17 cellular contexts compared by ENCODE assay signal in the genomic region with DNA sequence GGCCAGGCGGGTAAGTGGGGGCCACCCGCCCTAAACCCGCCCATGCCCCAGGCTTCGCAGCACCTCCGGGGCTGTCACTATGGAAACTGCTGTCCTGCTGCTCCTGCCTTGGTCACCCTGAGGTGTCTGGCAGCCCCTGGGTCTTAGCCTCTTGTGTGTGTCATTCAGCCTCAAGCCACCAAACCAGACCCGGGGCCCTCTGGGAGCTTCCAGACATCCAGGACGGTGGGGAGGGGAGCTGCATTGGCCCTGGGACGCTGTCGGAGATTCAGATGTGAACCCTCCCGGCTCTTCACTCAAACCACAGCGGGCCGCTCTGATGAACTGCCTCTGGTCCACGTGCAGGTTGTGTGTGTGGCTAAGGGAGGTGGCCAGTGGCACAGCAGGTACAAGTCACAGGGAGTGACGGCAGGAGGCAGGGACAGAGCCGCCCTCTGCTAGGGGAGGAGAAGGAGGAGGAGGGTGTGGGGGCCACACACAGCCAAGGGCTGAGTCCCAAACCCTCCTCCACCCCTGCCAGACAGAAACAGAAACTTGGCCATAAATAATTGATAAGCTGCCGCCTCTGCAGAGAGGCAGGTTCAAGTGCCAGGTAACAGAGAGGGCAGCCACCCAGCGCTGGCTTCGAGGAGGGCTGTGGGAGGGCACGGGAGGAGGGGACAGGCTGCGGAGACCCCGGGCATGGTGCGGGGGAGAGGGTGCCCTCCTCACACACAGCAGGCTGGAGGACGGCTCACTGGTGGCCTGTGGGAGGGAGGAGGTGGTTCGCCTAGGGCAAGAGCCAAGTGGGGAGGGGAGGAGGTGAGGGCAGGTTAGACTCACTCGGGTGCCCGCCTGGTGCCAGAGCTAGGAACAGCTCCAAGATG. TPM values are rescaled to one million over a fixed set of nuclear protein-coding genes. Genes with fewer than 3 reads are reported as not detected.
DNase-seq lines count a peak whose midpoint lies in the region; ATAC-seq and TF ChIP-seq lines count a peak whose summit lies in the region.
"Had no signal": no experiment of that assay in that cellular context is flagged by ENCODE, and none has a peak within 500 bp of the region (broad histone marks: within the 10 kb centered on the region; RNA-seq: fewer than 3 reads in every experiment).

No MANE protein-coding gene starts in this region.

- H2BK120ac ChIP-seq in neuronal stem cell (ENCODE audit: low read depth, low read length), result peak overlapping the region; percentile 78

- no peak overlapping the region for H2BK15ac ChIP-seq in neuronal stem cell (ENCODE audit: low read length)

- peak overlapping the region; percentile 11 for H3K23ac ChIP-seq in neuronal stem cell (ENCODE audit: low read depth, low read length, poor library complexity)

- DNase-seq in DMS153 (lab: John Stamatoyannopoulos, UW) (peak; percentile 54), NCI-H1105 treated with DMSO at 0.1 percent for 48 hours (lab: John Stamatoyannopoulos, UW) (peak; percentile 66), epithelial cell of esophagus (ENCODE audit: low read depth) (no peak), neuronal stem cell (ENCODE audit: low spot score) (no peak), GM19240 (ENCODE audit: insufficient read length, low spot score) (no peak)
- DNase-seq: activated naive CD8-positive, alpha-beta T cell treated with anti-CD3 and anti-CD28 coated beads, Interleukin-2, amount 10 ng/mL, durations not matched to agents 7 days and 5 days; Kasumi-1; midbrain; posterior cingulate gyrus; stimulated activated CD4-positive, alpha-beta T cell treated with anti-CD3 and anti-CD28 coated beads, Interleukin-1b, Interleukin-23, amount 100 ng/mL, for 48 hours had no signal

- TF ChIP-seq CTCF in epithelial cell of esophagus (IDR thresholded peaks at IDR 0.05; ENCODE audit: insufficient read depth, low read depth, low read length, missing control alignments), result no peak

- no peak overlapping the region for H3K4me2 ChIP-seq in neuronal stem cell (ENCODE audit: insufficient read depth, low read length, poor library complexity, severe bottlenecking)
- H3K4me2 ChIP-seq: BLaER1 had no signal

- H4K8ac ChIP-seq in neuronal stem cell (ENCODE audit: low read depth, low read length), result no peak overlapping the region

- H3K27ac ChIP-seq in neuronal stem cell (replicated peaks; ENCODE audit: low read length), result no peak overlapping the region
- H3K27ac ChIP-seq: BLaER1, SK-N-MC had no signal

- H3K79me1 ChIP-seq in neuronal stem cell (ENCODE audit: low read depth, low read length), result no peaks in the 10 kb centered on the region

- no peak overlapping the region for H2AFZ ChIP-seq in neuronal stem cell (ENCODE audit: low read length)

- H3K4me1 ChIP-seq in neuronal stem cell (ENCODE audit: control insufficient read depth in 2 of 2, insufficient read depth in 1 of 2, low read depth in 1 of 2, low read length in 2 of 2), result peaks cover 17 to 23% of the 10 kb centered on the region in 2 donors

- no peaks in the 10 kb centered on the region for H3K27me3 ChIP-seq in neuronal stem cell (ENCODE audit: control insufficient read depth in 3 of 3, insufficient read depth in 3 of 3, low read depth in 1 of 3, low read length in 3 of 3)
- H3K27me3 ChIP-seq: BLaER1 had no signal

- no peak for ATAC-seq in HG02588 (IDR thresholded peaks at IDR 0.05; ENCODE audit: unreplicated experiment)
- no peak for ATAC-seq in HG03442 (IDR thresholded peaks at IDR 0.05; ENCODE audit: unreplicated experiment)
- no peak for ATAC-seq in GM21367 (IDR thresholded peaks at IDR 0.05; ENCODE audit: unreplicated experiment)
- ATAC-seq: WTC11 had no signal

- no peaks in the 10 kb centered on the region for H3K36me3 ChIP-seq in neuronal stem cell (replicated peaks in 1 of 2; ENCODE audit: control insufficient read depth in 2 of 2, insufficient read depth in 2 of 2, low read length in 2 of 2)
- H3K36me3 ChIP-seq: BLaER1 had no signal

- H3K9ac ChIP-seq in neuronal stem cell (ENCODE audit: low read depth, low read length, poor library complexity), result no peak overlapping the region

- peak overlapping the region; percentile 18 for H3K4ac ChIP-seq in neuronal stem cell (ENCODE audit: low read length)

- no peak overlapping the region for H2BK12ac ChIP-seq in neuronal stem cell (ENCODE audit: low read length)

- H4K91ac ChIP-seq in neuronal stem cell (ENCODE audit: low read depth, low read length, poor library complexity), result no peak overlapping the region

- peak overlapping the region; percentile 76 for H2AK5ac ChIP-seq in neuronal stem cell (ENCODE audit: low read depth, low read length)

- whole genome bisulfite sequencing in neuronal stem cell (ENCODE audit: extremely low coverage in 2 of 2, insufficient read length in 2 of 2, insufficient replicate concordance in 1 of 2), 2 donors, result no CpG with 5 or more reads among the region's 26 CpGs

- H3K9me3 ChIP-seq in neuronal stem cell (replicated peaks in 1 of 2; ENCODE audit: control insufficient read depth in 2 of 2, insufficient read depth in 1 of 2, low read depth in 1 of 2, low read length in 2 of 2), result no peaks in the 10 kb centered on the region
- H3K9me3 ChIP-seq: BLaER1 had no signal

- H3K4me3 ChIP-seq in epithelial cell of esophagus (ENCODE audit: low read length) (peak overlapping the region; percentile 22), neuronal stem cell (ENCODE audit: low read length in 2 of 2) (no peak overlapping the region)
- H3K4me3 ChIP-seq: BLaER1, SK-N-MC had no signal

- H2BK5ac ChIP-seq in neuronal stem cell (ENCODE audit: low read length), result no peak overlapping the region

- H3K18ac ChIP-seq in neuronal stem cell (ENCODE audit: low read length), result peak overlapping the region; percentile 0

- H3K14ac ChIP-seq in neuronal stem cell (ENCODE audit: low read length), result no peak overlapping the region

RNA-seq across cellular contexts. Expression of gene NANOS3, which starts 8.0 kb away (rescaled TPM):
- 0.08 TPM for polyA plus RNA-seq in neuronal stem cell (2013, experiment 1 of 2)
- polyA plus RNA-seq in neuronal stem cell (2013, experiment 2 of 2), result not detected
- polyA plus RNA-seq: fibroblast of lung had no signal

RNA-seq across cellular contexts. Expression of gene BRME1, which starts 21.0 kb away (rescaled TPM):
- 1.8 TPM for polyA plus RNA-seq in neuronal stem cell (2013, experiment 1 of 2)
- 2.1 TPM for polyA plus RNA-seq in neuronal stem cell (2013, experiment 2 of 2)

RNA-seq across cellular contexts. Expression of gene CC2D1A, which starts 21.0 kb away (rescaled TPM):
- 19.7 TPM for polyA plus RNA-seq in neuronal stem cell (2013, experiment 1 of 2)
- polyA plus RNA-seq in neuronal stem cell (2013, experiment 2 of 2), result 18.7 TPM

RNA-seq across cellular contexts. Expression of gene PODNL1, which starts 53.3 kb away (rescaled TPM):
- 2.8 TPM for polyA plus RNA-seq in neuronal stem cell (2013, experiment 1 of 2)
- polyA plus RNA-seq in neuronal stem cell (2013, experiment 2 of 2), result 2.8 TPM

Comparison
In these comparisons a context has a peak if more than half of its experiments do, and no peak if none do; other contexts are left out.
1. DNase-seq: peak in DMS153 (single experiment) and NCI-H1105 treated with DMSO at 0.1 percent for 48 hours (single experiment); none in epithelial cell of esophagus (single experiment), neuronal stem cell (single experiment) and GM19240 (single experiment).